12 cellular contexts compared by ENCODE assay signal in the genomic region with DNA sequence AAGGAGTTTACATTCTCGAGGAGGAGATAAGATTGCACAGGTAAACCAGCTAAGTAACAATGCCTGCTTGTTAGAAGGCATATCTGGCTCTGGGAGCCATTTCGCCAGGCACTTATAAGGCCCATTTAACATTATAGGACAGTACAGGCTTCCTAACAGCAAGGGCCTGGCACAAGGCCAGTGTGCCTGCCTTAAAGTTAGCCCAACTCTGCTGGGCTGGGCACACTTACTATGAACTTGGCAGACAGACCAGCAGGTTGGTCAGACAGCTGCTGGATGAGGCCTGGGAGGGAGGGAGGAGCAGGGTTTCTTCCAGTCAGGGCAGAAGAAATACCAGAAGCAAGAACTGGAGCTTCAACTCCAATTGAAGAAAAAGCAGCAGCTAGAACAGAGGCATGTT. TPM values are rescaled to one million over a fixed set of nuclear protein-coding genes. Genes with fewer than 3 reads are reported as not detected.
DNase-seq lines count a peak whose midpoint lies in the region; ATAC-seq and TF ChIP-seq lines count a peak whose summit lies in the region.
"Had no signal": no experiment of that assay in that cellular context is flagged by ENCODE, and none has a peak within 500 bp of the region (broad histone marks: within the 10 kb centered on the region; RNA-seq: fewer than 3 reads in every experiment).

No MANE protein-coding gene starts in this region.

- 88% methylated on average over 2 of the region's 2 CpGs for WGBS in right cardiac atrium
- WGBS in stomach, 5 donors = 21 to 54% (median 49%) methylated on average over 2 of the region's 2 CpGs

- H3K4me3 ChIP-seq in LNCaP clone FGC (ENCODE audit: low read depth, low read length) (no peak overlapping the region), ascending aorta (no peak overlapping the region), right cardiac atrium (ENCODE audit: low read length) (no peak overlapping the region), stomach (peak overlapping the region in 1 of 4 donors; percentile 0)

- no peaks in the 10 kb centered on the region; the same call in 1 of the 2 replicates for H3K27me3 Mint-ChIP-seq in HFFc6 (ENCODE audit: insufficient read depth)

- DNase-seq in LNCaP clone FGC (ENCODE audit: low read depth) = peak; percentile 93
- DNase-seq in ascending aorta (ENCODE audit: low spot score in 2 of 2) = peak in 1 of 2 donors; percentile 67
- peak; percentile 40 to 77 (median 64) for DNase-seq in right cardiac atrium
- DNase-seq in stomach = peak; percentile 91
- no peak for DNase-seq in activated T-cell treated with anti-CD3 and anti-CD28 coated beads, Interleukin-2, amount 50 U/mL, for 1 hour
- DNase-seq in HFFc6 = no peak
- no peak for DNase-seq in SIG-M5 treated with dmso at 0.1 percent for 504 hours (lab: John Stamatoyannopoulos, UW; ENCODE audit: unreplicated experiment)
- DNase-seq: activated gamma-delta T cell treated with Interleukin-2 at 50 U/mL for 16 hours, NCI-H1436 had no signal

- H3K9me3 Mint-ChIP-seq in HFFc6 = no peaks in the 10 kb centered on the region
- H3K9me3 Mint-ChIP-seq: natural killer cell treated with Interleukin-12 subunit alpha and Interleukin-12 subunit beta and Interleukin-15 and Interleukin-18, amount 100 ng/mL, for 72 hours; T-helper 2 cell treated with Interferon-gamma antibody and Interleukin-4, amounts not matched to agents 5 μg/mL and 100 μg/mL, for 36 hours had no signal

- H3K36me3 Mint-ChIP-seq in HFFc6 (ENCODE audit: low read depth) = no peaks in the 10 kb centered on the region

- TF ChIP-seq POLR2A in stomach (IDR thresholded peaks at IDR 0.05) = no peak

- no peaks in the 10 kb centered on the region for H3K36me3 ChIP-seq in ascending aorta
- no peaks in the 10 kb centered on the region for H3K36me3 ChIP-seq in stomach

- H3K4me1 ChIP-seq in ascending aorta (peaks cover 5 to 25% of the 10 kb centered on the region in 2 donors), right cardiac atrium (ENCODE audit: control insufficient read depth, insufficient read depth, low read length) (peaks cover 9% of the 10 kb centered on the region), stomach (peaks cover 40 to 88% (median 81%) of the 10 kb centered on the region in 4 donors)

- H3K27ac ChIP-seq in ascending aorta (peak overlapping the region; percentile 1 to 9), right cardiac atrium (ENCODE audit: low read length) (no peak overlapping the region), stomach (peak overlapping the region; percentile 37 to 76 (median 52))

- no peak overlapping the region for H3K27ac Mint-ChIP-seq in HFFc6
- H3K27ac Mint-ChIP-seq: natural killer cell treated with Interleukin-12 subunit alpha and Interleukin-12 subunit beta and Interleukin-15 and Interleukin-18, amount 100 ng/mL, for 72 hours; T-helper 2 cell treated with Interferon-gamma antibody and Interleukin-4, amounts not matched to agents 5 μg/mL and 100 μg/mL, for 36 hours had no signal

- intact Hi-C loops in ascending aorta (cut with DNase I) (loop anchor here (5.0 kb wide), 3 partner anchors 63 to 348 kb away; no protein-coding TSS in a partner anchor), right cardiac atrium (cut with DNase I) (loop anchor here (5.0 to 10.0 kb wide), 4 partner anchors 70 to 200 kb away; no protein-coding TSS in a partner anchor), stomach (cut with DNase I; ENCODE audit: low total_unique reads) (loop anchor here (10.0 kb wide), 1 partner anchor 200 kb away; no protein-coding TSS in a partner anchor)

- no peak for TF ChIP-seq CTCF in LNCaP clone FGC (IDR thresholded peaks at IDR 0.05; ENCODE audit: control insufficient read depth, extremely low read depth, insufficient read depth)
- TF ChIP-seq CTCF in ascending aorta (IDR thresholded peaks at IDR 0.05) = no peak
- TF ChIP-seq CTCF in stomach (IDR thresholded peaks at IDR 0.05) = no peak
- no peak for TF ChIP-seq CTCF in HFFc6 (IDR thresholded peaks at IDR 0.05)

- no peak for TF ChIP-seq EP300 in stomach (IDR thresholded peaks at IDR 0.05)

- peaks cover 52% of the 10 kb centered on the region for H3K4me1 Mint-ChIP-seq in HFFc6 (ENCODE audit: low read depth)

- ATAC-seq in right cardiac atrium = no peak
- no peak for ATAC-seq in GM18873 (IDR thresholded peaks at IDR 0.05; ENCODE audit: low FRiP score, unreplicated experiment)
- ATAC-seq: natural killer cell treated with Interleukin-12 subunit alpha and Interleukin-12 subunit beta and Interleukin-15 and Interleukin-18, amount 100 ng/mL, for 72 hours had no signal

- H3K4me3 Mint-ChIP-seq in HFFc6 = no peak overlapping the region
- H3K4me3 Mint-ChIP-seq: natural killer cell treated with Interleukin-12 subunit alpha and Interleukin-12 subunit beta and Interleukin-15 and Interleukin-18, amount 100 ng/mL, for 72 hours; T-helper 2 cell treated with Interferon-gamma antibody and Interleukin-4, amounts not matched to agents 5 μg/mL and 100 μg/mL, for 36 hours had no signal

- no peaks in the 10 kb centered on the region for H3K27me3 ChIP-seq in ascending aorta
- H3K27me3 ChIP-seq in right cardiac atrium (ENCODE audit: control insufficient read depth, insufficient read depth) = no peaks in the 10 kb centered on the region
- peaks cover 0 to 19% (median 0%) of the 10 kb centered on the region in 3 donors for H3K27me3 ChIP-seq in stomach

- H3K9me3 ChIP-seq in ascending aorta = no peaks in the 10 kb centered on the region
- H3K9me3 ChIP-seq in right cardiac atrium (ENCODE audit: control insufficient read depth, low read length) = no peaks in the 10 kb centered on the region
- H3K9me3 ChIP-seq in stomach = no peaks in the 10 kb centered on the region

RNA-seq across cellular contexts. Expression of a gene that starts 4.7 kb away (rescaled TPM):
- total RNA-seq in ascending aorta (4.3 TPM), right cardiac atrium (1 to 10 TPM; 2.5 to 6.4 (median 3.7) TPM), stomach (10 to 100 TPM in 2 of 5 donors, 1 to 10 TPM in 3; 1.4 to 22.8 (median 6.7) TPM)
- polyA plus RNA-seq in right cardiac atrium (1.6 TPM), stomach (1 to 10 TPM; 2.8 to 4.4 (median 3.7) TPM)
- total RNA-seq in HFFc6 (2021; fragmentation: NEBNext Ultra II Directional; extraction: Animal tissue kit (Norgen Biotek cat#: 25700)) = 1 to 10 TPM; 3.9 to 5.5 (median 5.1) TPM

Comparison
In these comparisons a context has a peak if more than half of its experiments do, and no peak if none do; other contexts are left out.
1. DNase-seq: peak in LNCaP clone FGC (single experiment), right cardiac atrium (3 of 3) and stomach (single experiment); none in activated T-cell treated with anti-CD3 and anti-CD28 coated beads, Interleukin-2, amount 50 U/mL, for 1 hour (single experiment), HFFc6 (single experiment) and SIG-M5 treated with dmso at 0.1 percent for 504 hours (single experiment).